12 cellular contexts compared by ENCODE assay signal in genomic region chr6:140486468-140487361, GRCh38.
DNase-seq lines count a peak whose midpoint lies in the region; ATAC-seq and TF ChIP-seq lines count a peak whose summit lies in the region.
"Had no signal": no experiment of that assay in that cellular context is flagged by ENCODE, and none has a peak within 500 bp of the region (broad histone marks: within the 10 kb centered on the region; RNA-seq: fewer than 3 reads in every experiment).

No MANE protein-coding gene starts in this region.

- no peak overlapping the region for H3K27ac ChIP-seq in trophoblast cell (ENCODE audit: low read depth, low read length)

- no peak overlapping the region for H4K12ac ChIP-seq in trophoblast cell (ENCODE audit: low read depth, low read length)

- intact Hi-C loops in activated CD8-positive, alpha-beta T cell treated with anti-CD3 and anti-CD28 coated beads for 36 hours (cut with micrococcal nuclease), result no loop called here

- H3K4me2 ChIP-seq in trophoblast cell (ENCODE audit: low read length), result no peak overlapping the region

- H3K4me1 Mint-ChIP-seq in chondrocyte (ENCODE audit: low read depth), result peaks cover 37% of the 10 kb centered on the region
- no peaks in the 10 kb centered on the region for H3K4me1 Mint-ChIP-seq in activated CD8-positive, alpha-beta T cell treated with anti-CD3 and anti-CD28 coated beads for 36 hours (ENCODE audit: low read depth)
- H3K4me1 Mint-ChIP-seq: activated CD4-positive, alpha-beta memory T cell treated with anti-CD3 and anti-CD28 coated beads, Interleukin-2, amount 10 ng/mL, durations not matched to agents 7 days and 5 days; activated naive CD8-positive, alpha-beta T cell treated with anti-CD3 and anti-CD28 coated beads, Interleukin-2, amount 10 ng/mL, durations not matched to agents 7 days and 5 days had no signal

- H2BK12ac ChIP-seq in trophoblast cell (ENCODE audit: low read length), result no peak overlapping the region

- H3K4me3 Mint-ChIP-seq in chondrocyte (ENCODE audit: unreplicated experiment), result no peak overlapping the region
- H3K4me3 Mint-ChIP-seq in activated CD8-positive, alpha-beta T cell treated with anti-CD3 and anti-CD28 coated beads for 36 hours, result no peak overlapping the region
- H3K4me3 Mint-ChIP-seq: activated CD4-positive, alpha-beta memory T cell treated with anti-CD3 and anti-CD28 coated beads, Interleukin-2, amount 10 ng/mL, durations not matched to agents 7 days and 5 days; activated naive CD8-positive, alpha-beta T cell treated with anti-CD3 and anti-CD28 coated beads, Interleukin-2, amount 10 ng/mL, durations not matched to agents 7 days and 5 days; T-helper 2 cell treated with Interferon-gamma antibody and Interleukin-4, amounts not matched to agents 5 μg/mL and 100 μg/mL, for 36 hours had no signal

- H2AK5ac ChIP-seq in trophoblast cell (ENCODE audit: low read length), result no peak overlapping the region

- TF ChIP-seq CTCF in chondrocyte (IDR thresholded peaks at IDR 0.05), result no peak
- no peak for TF ChIP-seq CTCF in activated CD8-positive, alpha-beta T cell treated with anti-CD3 and anti-CD28 coated beads for 36 hours (IDR thresholded peaks at IDR 0.05)

- H2AFZ ChIP-seq in trophoblast cell (ENCODE audit: insufficient read depth, low read length, poor library complexity), result no peak overlapping the region

- ATAC-seq in HG03432 (IDR thresholded peaks at IDR 0.05; ENCODE audit: unreplicated experiment), result peak; percentile 6
- no peak for ATAC-seq in activated CD8-positive, alpha-beta T cell treated with anti-CD3 and anti-CD28 coated beads for 36 hours

- peaks cover 4% of the 10 kb centered on the region for H3K9me3 ChIP-seq in trophoblast cell (ENCODE audit: insufficient read depth, low read depth, low read length)

- no peak overlapping the region for H4K8ac ChIP-seq in trophoblast cell (ENCODE audit: low read depth, low read length)

- H3K9ac ChIP-seq in trophoblast cell (ENCODE audit: low read length), result no peak overlapping the region

- H3K9me3 Mint-ChIP-seq in chondrocyte (ENCODE audit: low read depth), result peaks cover 10% of the 10 kb centered on the region
- H3K9me3 Mint-ChIP-seq in activated CD8-positive, alpha-beta T cell treated with anti-CD3 and anti-CD28 coated beads for 36 hours, result peaks cover 3% of the 10 kb centered on the region
- H3K9me3 Mint-ChIP-seq: activated CD4-positive, alpha-beta memory T cell treated with anti-CD3 and anti-CD28 coated beads, Interleukin-2, amount 10 ng/mL, durations not matched to agents 7 days and 5 days; activated naive CD8-positive, alpha-beta T cell treated with anti-CD3 and anti-CD28 coated beads, Interleukin-2, amount 10 ng/mL, durations not matched to agents 7 days and 5 days had no signal

- no peak overlapping the region for H2BK120ac ChIP-seq in trophoblast cell (ENCODE audit: insufficient read depth, low read length, poor library complexity)

- no peaks in the 10 kb centered on the region for H3K36me3 ChIP-seq in trophoblast cell (ENCODE audit: control insufficient read depth in 1 of 2, insufficient read depth in 2 of 2, low read length in 2 of 2)

- no peak overlapping the region for H3K4ac ChIP-seq in trophoblast cell (ENCODE audit: low read depth, low read length)

- H3K4me1 ChIP-seq in trophoblast cell (ENCODE audit: control insufficient read depth in 1 of 2, insufficient read depth in 2 of 2, low read length in 2 of 2), result peaks cover 0 to 2% of the 10 kb centered on the region in 2 experiments

- H2BK5ac ChIP-seq in trophoblast cell (ENCODE audit: low read depth, low read length, poor library complexity), result no peak overlapping the region

- POLR2A ChIA-PET in activated CD8-positive, alpha-beta T cell treated with anti-CD3 and anti-CD28 coated beads for 36 hours (lab: Charles Lee), result no interaction called here

- no peak overlapping the region for H4K91ac ChIP-seq in trophoblast cell (ENCODE audit: low read depth, low read length)

- no peaks in the 10 kb centered on the region for H3K79me2 ChIP-seq in trophoblast cell (ENCODE audit: control insufficient read depth, insufficient read depth, low read length, poor library complexity)

- H3K27me3 Mint-ChIP-seq in chondrocyte (ENCODE audit: low read depth), result no peaks in the 10 kb centered on the region
- H3K27me3 Mint-ChIP-seq in activated CD8-positive, alpha-beta T cell treated with anti-CD3 and anti-CD28 coated beads for 36 hours, result no peaks in the 10 kb centered on the region
- H3K27me3 Mint-ChIP-seq: activated CD4-positive, alpha-beta memory T cell treated with anti-CD3 and anti-CD28 coated beads, Interleukin-2, amount 10 ng/mL, durations not matched to agents 7 days and 5 days had no signal

- no peak overlapping the region for H3K4me3 ChIP-seq in trophoblast cell (ENCODE audit: low read depth, low read length)

- no peak overlapping the region for H3K23ac ChIP-seq in trophoblast cell (ENCODE audit: low read length)

- no CpG with 5 or more reads among the region's 2 CpGs for WGBS in trophoblast cell (ENCODE audit: extremely low coverage, insufficient coverage, insufficient read length)

- no peaks in the 10 kb centered on the region for H3K27me3 ChIP-seq in trophoblast cell (ENCODE audit: insufficient read depth, low read length)

- no peak overlapping the region for H3K14ac ChIP-seq in trophoblast cell (ENCODE audit: low read length)

- H3K79me1 ChIP-seq in trophoblast cell (ENCODE audit: low read length), result peaks cover 2% of the 10 kb centered on the region

- CTCF ChIA-PET in activated CD8-positive, alpha-beta T cell treated with anti-CD3 and anti-CD28 coated beads for 36 hours (lab: Charles Lee), result no interaction called here

- peaks cover 3% of the 10 kb centered on the region for H3K36me3 Mint-ChIP-seq in chondrocyte (ENCODE audit: low read depth)
- H3K36me3 Mint-ChIP-seq in activated CD8-positive, alpha-beta T cell treated with anti-CD3 and anti-CD28 coated beads for 36 hours (ENCODE audit: low read depth), result no peaks in the 10 kb centered on the region
- H3K36me3 Mint-ChIP-seq: activated naive CD8-positive, alpha-beta T cell treated with anti-CD3 and anti-CD28 coated beads, Interleukin-2, amount 10 ng/mL, durations not matched to agents 7 days and 5 days had no signal

- peak overlapping the region; percentile 89 for H3K27ac Mint-ChIP-seq in chondrocyte (ENCODE audit: unreplicated experiment)
- no peak overlapping the region for H3K27ac Mint-ChIP-seq in activated CD8-positive, alpha-beta T cell treated with anti-CD3 and anti-CD28 coated beads for 36 hours
- H3K27ac Mint-ChIP-seq: activated CD4-positive, alpha-beta memory T cell treated with anti-CD3 and anti-CD28 coated beads, Interleukin-2, amount 10 ng/mL, durations not matched to agents 7 days and 5 days; activated naive CD8-positive, alpha-beta T cell treated with anti-CD3 and anti-CD28 coated beads, Interleukin-2, amount 10 ng/mL, durations not matched to agents 7 days and 5 days; T-helper 2 cell treated with Interferon-gamma antibody and Interleukin-4, amounts not matched to agents 5 μg/mL and 100 μg/mL, for 36 hours had no signal

- peak; percentile 29 for DNase-seq in GM03348 (ENCODE audit: low spot score)
- no peak for DNase-seq in chondrocyte (ENCODE audit: low spot score)
- peak; percentile 9 to 55 for DNase-seq in trophoblast cell
- no peak for DNase-seq in DMS 273 treated with DMSO at 0.1 percent for 48 hours (lab: John Stamatoyannopoulos, UW)
- no peak for DNase-seq in activated gamma-delta T cell (lab: John Stamatoyannopoulos, UW)
- no peak for DNase-seq in NCI-H526 (lab: John Stamatoyannopoulos, UW)
- no peak for DNase-seq in activated CD8-positive, alpha-beta T cell treated with anti-CD3 and anti-CD28 coated beads for 36 hours
- DNase-seq: activated CD4-positive, alpha-beta memory T cell treated with anti-CD3 and anti-CD28 coated beads, Interleukin-2, amount 10 ng/mL, durations not matched to agents 7 days and 5 days; activated naive CD8-positive, alpha-beta T cell treated with anti-CD3 and anti-CD28 coated beads, Interleukin-2, amount 10 ng/mL, durations not matched to agents 7 days and 5 days; NCI-H1092 treated with DMSO at 0.1 percent for 48 hours had no signal

- H3K18ac ChIP-seq in trophoblast cell (ENCODE audit: low read length), result no peak overlapping the region

Comparison
In these comparisons a context has a peak if more than half of its experiments do, and no peak if none do; other contexts are left out.
1. DNase-seq: peak in GM03348 (single experiment) and trophoblast cell (2 of 2); none in chondrocyte (single experiment), DMS 273 treated with DMSO at 0.1 percent for 48 hours (single experiment), activated gamma-delta T cell (single experiment), NCI-H526 (0 of 2) and activated CD8-positive, alpha-beta T cell treated with anti-CD3 and anti-CD28 coated beads for 36 hours (single experiment).